ENCODE assay signal across 16 cellular contexts in the genomic region with DNA sequence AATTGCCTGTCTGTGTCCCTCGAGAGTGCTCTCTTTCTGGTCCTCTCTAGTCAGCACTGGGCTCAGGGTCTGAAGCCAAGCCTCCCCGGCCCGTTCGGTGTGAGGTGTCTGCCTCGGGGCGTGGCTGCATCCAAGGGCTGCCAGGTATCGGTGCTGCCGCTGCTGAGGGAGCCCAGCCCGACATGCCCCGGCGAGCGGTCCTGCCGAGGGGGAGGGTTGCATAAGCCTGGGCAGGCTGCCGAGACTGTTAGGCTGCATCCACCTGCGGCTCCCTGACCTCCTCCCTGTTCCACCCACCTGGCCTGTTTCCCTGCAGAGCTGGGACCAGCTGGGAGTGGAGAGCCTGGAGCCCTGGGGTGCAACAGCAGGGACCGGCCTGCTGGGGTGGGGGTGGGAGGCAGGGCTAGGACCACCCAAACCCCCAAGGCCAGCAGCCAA. TPM values are rescaled to one million over a fixed set of nuclear protein-coding genes. Genes with fewer than 3 reads are reported as not detected.
A peak's percentile ranks its signal among the peaks of the same experiment; 100 is the strongest.
DNase-seq lines count a peak whose midpoint lies in the region; ATAC-seq, FAIRE-seq and TF ChIP-seq lines count a peak whose summit lies in the region.
"Had no signal": no experiment of that assay in that cellular context is flagged by ENCODE, and none has a peak within 500 bp of the region (broad histone marks: within the 10 kb centered on the region; RNA-seq: fewer than 3 reads in every experiment).

No MANE protein-coding gene starts in this region.

- no peak for FAIRE-seq in small intestine (lab: Jason Lieb, UNC)
- FAIRE-seq: endometrium had no signal

- no peak for ATAC-seq in GM21367 (IDR thresholded peaks at IDR 0.05; ENCODE audit: unreplicated experiment)

- peak overlapping the region in 1 of 2 donors; percentile 76 for H3K27ac ChIP-seq in small intestine (ENCODE audit: low read depth in 1 of 2, low read length in 1 of 2)
- H3K27ac ChIP-seq: 22Rv1 had no signal

- peak; percentile 22 for DNase-seq in DMS 273 (lab: John Stamatoyannopoulos, UW; ENCODE audit: unreplicated experiment)
- no peak for DNase-seq in DMS 273 treated with DMSO at 0.1 percent for 48 hours (lab: John Stamatoyannopoulos, UW)
- peak; percentile 78 for DNase-seq in NCI-H510A (lab: John Stamatoyannopoulos, UW)
- DNase-seq in epithelial cell of esophagus (ENCODE audit: low read depth) = peak; percentile 97
- peak; percentile 88 for DNase-seq in small intestine
- DNase-seq in HCEC 1CT = no peak
- no peak for DNase-seq in dermis blood vessel endothelial cell
- DNase-seq: activated CD8-positive, alpha-beta memory T cell treated with anti-CD3 and anti-CD28 coated beads, Interleukin-2, amount 50 U/mL, for 4 hours; aorta; NK-92 treated with Interleukin-12 subunit alpha and Interleukin-12 subunit beta, amount 100 ng/mL, for 24 hours; T-helper 9 cell had no signal

- WGBS in small intestine, 3 donors = 3 to 59% (median 23%) methylated on average over 16 of the region's 16 CpGs

- no peak overlapping the region for H3K4me3 ChIP-seq in epithelial cell of esophagus (ENCODE audit: low read length)
- H3K4me3 ChIP-seq in small intestine (ENCODE audit: low read depth in 1 of 2, low read length in 2 of 2) = peak overlapping the region in 1 of 2 donors; percentile 12

- H3K9me3 ChIP-seq in small intestine (ENCODE audit: control insufficient read depth, low read depth) = no peaks in the 10 kb centered on the region

- peaks cover 0 to 7% of the 10 kb centered on the region in 2 donors for H3K36me3 ChIP-seq in small intestine (ENCODE audit: control insufficient read depth in 2 of 2, insufficient read depth in 2 of 2, low read length in 2 of 2)

- TF ChIP-seq CTCF in epithelial cell of esophagus (IDR thresholded peaks at IDR 0.05; ENCODE audit: insufficient read depth, low read depth, low read length, missing control alignments) = no peak

- peaks cover 0 to 9% of the 10 kb centered on the region in 2 donors for H3K4me1 ChIP-seq in small intestine (ENCODE audit: control insufficient read depth in 2 of 2, insufficient read depth in 1 of 2, low read depth in 1 of 2, low read length in 1 of 2)

- H3K27me3 ChIP-seq in small intestine (ENCODE audit: control insufficient read depth in 2 of 2, insufficient read depth in 2 of 2, low read length in 2 of 2) = peaks cover 0 to 7% of the 10 kb centered on the region in 2 donors

RNA-seq across cellular contexts. Expression of gene OVOL1, which starts 6.3 kb away (rescaled TPM):
- 10 to 100 TPM; 11.9 to 23.9 (median 16.2) TPM for polyA plus RNA-seq in small intestine
- total RNA-seq in dermis blood vessel endothelial cell = not detected in 2 replicates
- total RNA-seq: aorta had no signal
- polyA plus RNA-seq: IgD-negative memory B cell, neural cell had no signal

RNA-seq across cellular contexts. Expression of gene AP5B1, which starts 12.4 kb away (rescaled TPM):
- polyA plus RNA-seq in small intestine = 1 to 10 TPM; 6.9 to 9.5 (median 8.6) TPM
- total RNA-seq in dermis blood vessel endothelial cell = 11.6 and 13.8 TPM in 2 replicates

RNA-seq across cellular contexts. Expression of gene SNX32, which starts 40.6 kb away (rescaled TPM):
- 1 to 10 TPM in 2 of 3 donors, under 1 TPM in 1; 0.54 to 2.1 (median 1.6) TPM for polyA plus RNA-seq in small intestine
- 0.17 and 0.33 TPM in 2 replicates for total RNA-seq in dermis blood vessel endothelial cell

Comparison
In these comparisons a context has a peak if more than half of its experiments do, and no peak if none do; other contexts are left out.
1. DNase-seq: peak in DMS 273 (single experiment), NCI-H510A (single experiment), epithelial cell of esophagus (single experiment) and small intestine (single experiment); none in DMS 273 treated with DMSO at 0.1 percent for 48 hours (single experiment), HCEC 1CT (single experiment) and dermis blood vessel endothelial cell (single experiment).